In the genomic region with DNA sequence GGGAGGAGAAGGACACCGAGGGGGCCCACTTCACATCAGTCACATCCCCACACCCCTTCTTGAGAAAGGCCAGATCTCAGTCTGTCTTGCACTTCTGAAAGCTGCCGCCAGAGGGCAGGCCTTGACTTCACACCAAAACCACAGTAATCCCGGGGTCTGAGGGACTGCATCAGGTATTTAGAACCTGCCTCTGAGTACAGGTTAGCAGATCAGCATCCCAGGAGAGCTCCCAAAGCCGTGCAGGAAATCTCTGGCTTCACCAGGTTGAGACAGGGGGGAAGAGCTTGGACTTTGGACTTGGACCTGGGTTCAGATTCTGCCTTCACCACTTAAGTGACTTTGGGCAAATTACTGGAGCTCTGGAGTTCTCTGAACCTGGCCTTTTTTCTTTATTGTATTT, we compare ENCODE assay signal across 8 cellular contexts. TPM values are rescaled to one million over a fixed set of nuclear protein-coding genes. Genes with fewer than 3 reads are reported as not detected.
DNase-seq lines count a peak whose midpoint lies in the region; ATAC-seq and TF ChIP-seq lines count a peak whose summit lies in the region.

No MANE protein-coding gene starts in this region.

- ATAC-seq in foreskin keratinocyte (peak; percentile 32), HG02981 (IDR thresholded peaks at IDR 0.05; ENCODE audit: unreplicated experiment) (no peak)

- H3K9me3 ChIP-seq in thyroid gland: no peaks in the 10 kb centered on the region

- H3K4me1 Mint-ChIP-seq in osteocyte (ENCODE audit: unreplicated experiment): peaks cover 9% of the 10 kb centered on the region

- peaks cover 32% of the 10 kb centered on the region for H3K27me3 Mint-ChIP-seq in osteocyte (ENCODE audit: unreplicated experiment)

- no peak overlapping the region for H3K27ac ChIP-seq in RWPE1
- no peak overlapping the region for H3K27ac ChIP-seq in foreskin keratinocyte
- no peak overlapping the region for H3K27ac ChIP-seq in thyroid gland

- no peak overlapping the region for H3K4me3 ChIP-seq in thyroid gland (replicated peaks in 1 of 3)

- CTCF ChIA-PET in RWPE1 (lab: Yijun Ruan, JAX): interaction anchor here (0.6 to 1.1 kb wide), 6 partner anchors 8 to 290 kb away, joined by 3 to 6 read pairs (median 3); no protein-coding TSS in a partner anchor

- no peaks in the 10 kb centered on the region for H3K36me3 ChIP-seq in thyroid gland

- 4 to 6% methylated on average over 4 of the region's 4 CpGs for WGBS in thyroid gland, 2 donors

- H3K27me3 ChIP-seq in foreskin keratinocyte: peaks cover 17% of the 10 kb centered on the region
- H3K27me3 ChIP-seq in thyroid gland: no peaks in the 10 kb centered on the region

- H3K36me3 Mint-ChIP-seq in osteocyte (ENCODE audit: unreplicated experiment): no peaks in the 10 kb centered on the region

- POLR2A ChIA-PET in RWPE1 (lab: Yijun Ruan, JAX; ENCODE audit: low non-redundant PET): no interaction called here

- TF ChIP-seq CTCF in RWPE1 (conservative IDR thresholded peaks at IDR 0.05; ENCODE audit: low read depth): peak; percentile 88
- peak; percentile 82 for TF ChIP-seq CTCF in foreskin keratinocyte (conservative IDR thresholded peaks at IDR 0.05)
- TF ChIP-seq CTCF in osteocyte (IDR thresholded peaks at IDR 0.05): peak; percentile 82
- TF ChIP-seq CTCF in thyroid gland (IDR thresholded peaks at IDR 0.05): peak; percentile 55 to 86 (median 80)

- intact Hi-C loops in thyroid gland (cut with DNase I): loop anchor here (10.0 kb wide), 1 partner anchor 232 kb away; a partner anchor contains a TSS

- DNase-seq in GM04504 (ENCODE audit: low read depth) (peak; percentile 15), HuH-7 (ENCODE audit: low spot score) (peak; percentile 98), RWPE1 (ENCODE audit: low spot score) (peak; percentile 61), foreskin keratinocyte (peak; percentile 9 to 39), osteocyte (ENCODE audit: extremely low spot score, unreplicated experiment) (peak; percentile 88), thyroid gland (peak; percentile 79 to 84)
- peak; percentile 34 to 58 for DNase-seq in activated T-helper 1 cell treated with anti-CD3 and anti-CD28 coated beads, Interleukin-2, amount 50 U/mL, for 16 hours (ENCODE audit: low read depth in 1 of 2, low spot score in 1 of 2)

- H3K4me1 ChIP-seq in foreskin keratinocyte (peaks cover 5% of the 10 kb centered on the region), thyroid gland (peaks cover 7 to 14% of the 10 kb centered on the region in 2 donors)

- no peak overlapping the region for H3K27ac Mint-ChIP-seq in osteocyte (ENCODE audit: unreplicated experiment)

- H3K4me3 Mint-ChIP-seq in osteocyte (ENCODE audit: unreplicated experiment): no peak overlapping the region

- no peak for TF ChIP-seq POLR2A in thyroid gland (IDR thresholded peaks at IDR 0.05)

- no peaks in the 10 kb centered on the region for H3K9me3 Mint-ChIP-seq in osteocyte (ENCODE audit: unreplicated experiment)

RNA-seq across cellular contexts. Expression of a gene that starts 50.3 kb away (rescaled TPM):
- total RNA-seq in foreskin keratinocyte (not detected in 2 replicates), osteocyte (not detected in 2 replicates), thyroid gland (under 1 TPM in 2 of 4 donors, not detected in 2; 0.11 to 0.13 TPM)
- polyA plus RNA-seq in foreskin keratinocyte: not detected in 2 replicates

Comparison
In these comparisons a context has a peak if more than half of its experiments do, and no peak if none do; other contexts are left out.
1. DNase-seq: peak in every context shown above with its lines; median percentile 98 in HuH-7; 88 in osteocyte; 82 in thyroid gland; 61 in RWPE1; 46 in activated T-helper 1 cell treated with anti-CD3 and anti-CD28 coated beads, Interleukin-2, amount 50 U/mL, for 16 hours; 24 in foreskin keratinocyte; 15 in GM04504.